8 cellular contexts compared by ENCODE assay signal in genomic region chr15:52019394-52020252, GRCh38. TPM values are rescaled to one million over a fixed set of nuclear protein-coding genes. Genes with fewer than 3 reads are reported as not detected.
DNase-seq lines count a peak whose midpoint lies in the region; ATAC-seq and TF ChIP-seq lines count a peak whose summit lies in the region.

No MANE protein-coding gene starts in this region.

- no peak for TF ChIP-seq CTCF in chondrocyte (IDR thresholded peaks at IDR 0.05)

- H3K36me3 Mint-ChIP-seq in chondrocyte (ENCODE audit: low read depth): peaks cover 3% of the 10 kb centered on the region

- peak; percentile 42 to 77 (median 73) for DNase-seq in NCI-H1417 (lab: John Stamatoyannopoulos, UW)
- DNase-seq in NCI-H1417 treated with DMSO at 0.1 percent for 48 hours (lab: John Stamatoyannopoulos, UW): no peak
- peak; percentile 65 for DNase-seq in NCI-H1048 (lab: John Stamatoyannopoulos, UW)
- DNase-seq in activated CD4-positive, alpha-beta T cell treated with anti-CD3 and anti-CD28 coated beads for 1 hour: peak; percentile 45
- peak; percentile 95 for DNase-seq in chondrocyte (ENCODE audit: low spot score)
- DNase-seq in left colon: peak; percentile 89 to 90
- peak in 3 of 4 experiments; percentile 33 to 46 (median 45) for DNase-seq in stimulated activated CD4-positive, alpha-beta T cell treated with anti-CD3 and anti-CD28 coated beads, Interleukin-1b, Interleukin-23, amount 100 ng/mL, for 24 hours (ENCODE audit: low read depth in 4 of 4, low spot score in 1 of 4)

- H3K27ac Mint-ChIP-seq in chondrocyte (ENCODE audit: unreplicated experiment): peak overlapping the region; percentile 100

- peak overlapping the region; percentile 92 for H3K4me3 Mint-ChIP-seq in chondrocyte (ENCODE audit: unreplicated experiment)

- H3K27me3 Mint-ChIP-seq in chondrocyte (ENCODE audit: low read depth): no peaks in the 10 kb centered on the region

- intact Hi-C loops in left colon (cut with DNase I, micrococcal nuclease): no loop called here

- ATAC-seq in HG02571 (IDR thresholded peaks at IDR 0.05; ENCODE audit: unreplicated experiment) (peak; percentile 56), left colon (peak; percentile 83)

- peaks cover 45% of the 10 kb centered on the region for H3K4me1 Mint-ChIP-seq in chondrocyte (ENCODE audit: low read depth)

- no peaks in the 10 kb centered on the region for H3K9me3 Mint-ChIP-seq in chondrocyte (ENCODE audit: low read depth)

RNA-seq across cellular contexts. Expression of gene MAPK6, which starts 0.6 kb away (rescaled TPM):
- total RNA-seq in chondrocyte (45.2 to 60.1 TPM (median 59.0 TPM) in 3 replicates), left colon (10 to 100 TPM; 68.8 to 75.5 TPM)

RNA-seq across cellular contexts. Expression of gene LEO1, which starts 48.0 kb away (rescaled TPM):
- 17.5 to 24.0 TPM (median 17.7 TPM) in 3 replicates for total RNA-seq in chondrocyte
- total RNA-seq in left colon: 10 to 100 TPM; 23.7 to 25.3 TPM
